In the genomic region with DNA sequence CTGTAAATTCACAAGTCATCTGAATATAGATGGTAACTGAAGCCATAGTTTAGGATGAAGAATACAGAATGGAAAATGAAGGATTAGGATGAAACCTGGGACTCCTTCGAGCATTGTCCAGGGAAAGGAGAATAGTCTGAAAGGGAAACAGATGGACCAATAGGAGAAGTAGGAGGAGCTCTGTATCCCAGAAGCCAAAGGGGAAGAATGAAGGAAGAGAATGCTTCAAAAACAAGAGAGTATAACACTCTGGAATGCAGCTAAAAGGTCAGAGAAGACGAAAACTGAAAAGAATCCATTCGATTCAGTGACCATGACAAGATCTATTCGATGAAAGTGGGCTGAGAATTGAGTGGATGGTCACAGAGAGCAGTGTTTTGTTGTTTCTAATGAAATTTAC, we compare ENCODE assay signal across 8 cellular contexts. TPM values are rescaled to one million over a fixed set of nuclear protein-coding genes. Genes with fewer than 3 reads are reported as not detected.
DNase-seq lines count a peak whose midpoint lies in the region; ATAC-seq, FAIRE-seq and TF ChIP-seq lines count a peak whose summit lies in the region.

No MANE protein-coding gene starts in this region.

- peak; percentile 52 for FAIRE-seq in A204.1 (lab: Jason Lieb, UNC)

- H3K79me2 ChIP-seq in fibroblast of lung (ENCODE audit: control insufficient read depth, insufficient read depth, low read length) = peaks cover 56% of the 10 kb centered on the region
- H3K79me2 ChIP-seq in osteoblast (ENCODE audit: insufficient read depth, low read length) = peaks cover 58% of the 10 kb centered on the region

- H3K4me2 ChIP-seq in fibroblast of lung (ENCODE audit: extremely low read depth, insufficient read depth, low read length) (peak overlapping the region; percentile 77), osteoblast (ENCODE audit: insufficient read depth, low read length) (peak overlapping the region; percentile 97)

- no peak overlapping the region for H2AFZ ChIP-seq in fibroblast of lung (ENCODE audit: low read length)
- peak overlapping the region; percentile 26 for H2AFZ ChIP-seq in osteoblast (ENCODE audit: low read length)

- no peak for TF ChIP-seq CTCF in GM13977 (IDR thresholded peaks at IDR 0.05; ENCODE audit: extremely low read depth, insufficient read depth, missing control alignments)
- TF ChIP-seq CTCF in fibroblast of lung (conservative IDR thresholded peaks at IDR 0.05 in 1 of 2, IDR thresholded peaks at IDR 0.05 in 1 of 2; ENCODE audit: low read depth in 1 of 2, low read length in 2 of 2) = no peak
- TF ChIP-seq CTCF in osteoblast (IDR thresholded peaks at IDR 0.05; ENCODE audit: extremely low read depth, low read depth, low read length) = no peak

- DNase-seq in GM13977 (ENCODE audit: low spot score) (peak; percentile 26), SW480 (ENCODE audit: low spot score) (peak; percentile 25), fibroblast of lung (ENCODE audit: low read depth in 2 of 2) (peak; percentile 65 to 68), osteoblast (ENCODE audit: insufficient read length, low spot score, missing footprints) (peak; percentile 91), GOT3 (lab: John Stamatoyannopoulos, UW) (no peak)
- no peak for DNase-seq in central memory CD4-positive, alpha-beta T cell

- H3K9me3 ChIP-seq in fibroblast of lung (ENCODE audit: control insufficient read depth, insufficient read depth, low read depth, low read length) (no peaks in the 10 kb centered on the region), osteoblast (ENCODE audit: low read depth, low read length) (no peaks in the 10 kb centered on the region)

- in situ Hi-C loops in GM13977 (cut with MboI; ENCODE audit: low pct_unique_long_range_greater_than_20kb, low sequenced_read_pairs, unreplicated experiment) = no loop called here

- H3K9ac ChIP-seq in fibroblast of lung (ENCODE audit: insufficient read depth, low read length) = peak overlapping the region; percentile 92

- H3K4me3 ChIP-seq in fibroblast of lung (replicated peaks in 1 of 4; ENCODE audit: control extremely low read depth in 1 of 4, insufficient read depth in 1 of 4, low read depth in 3 of 4, low read length in 4 of 4) = peak overlapping the region; percentile 72 to 96 (median 80)
- H3K4me3 ChIP-seq in osteoblast (ENCODE audit: insufficient read depth, low read length) = peak overlapping the region; percentile 96

- H3K4me1 ChIP-seq in fibroblast of lung (ENCODE audit: control insufficient read depth, extremely low read depth, insufficient read depth, low read length) (peaks cover 2% of the 10 kb centered on the region), osteoblast (ENCODE audit: insufficient read depth, low read length) (peaks cover 26% of the 10 kb centered on the region)

- no peak for ATAC-seq in HG03039 (IDR thresholded peaks at IDR 0.05; ENCODE audit: unreplicated experiment)

- peaks cover 4% of the 10 kb centered on the region for H3K36me3 ChIP-seq in fibroblast of lung (ENCODE audit: control insufficient read depth, insufficient read depth, low read length)
- H3K36me3 ChIP-seq in osteoblast (ENCODE audit: insufficient read depth, low read length) = peaks cover 5% of the 10 kb centered on the region

- no peaks in the 10 kb centered on the region for H3K27me3 ChIP-seq in fibroblast of lung (ENCODE audit: control insufficient read depth, insufficient read depth, low read length)
- H3K27me3 ChIP-seq in osteoblast (ENCODE audit: insufficient read depth, low read length) = no peaks in the 10 kb centered on the region

- peaks cover 4% of the 10 kb centered on the region for H4K20me1 ChIP-seq in fibroblast of lung (ENCODE audit: control insufficient read depth, extremely low read depth, insufficient read depth, low read length)
- peaks cover 10% of the 10 kb centered on the region for H4K20me1 ChIP-seq in osteoblast (ENCODE audit: insufficient read depth, low read length)

- H3K27ac ChIP-seq in fibroblast of lung (ENCODE audit: insufficient read depth, low read length) (peak overlapping the region; percentile 94), osteoblast (ENCODE audit: low read depth, low read length) (peak overlapping the region; percentile 91)

RNA-seq across cellular contexts. Expression of a gene that starts 1.0 kb away (rescaled TPM):
- total RNA-seq in fibroblast of lung (85.3 and 85.5 TPM in 2 replicates), osteoblast (77.2 and 98.8 TPM in 2 replicates)
- 58.5 and 69.2 TPM in 2 replicates for polyA plus RNA-seq in fibroblast of lung
- polyA plus RNA-seq in fibroblast of lung (2012) = 52.4 and 70.2 TPM in 2 replicates
- 2.1 and 3.3 TPM in 2 replicates for polyA minus RNA-seq in fibroblast of lung (ENCODE audit: low replicate concordance)

RNA-seq across cellular contexts. Expression of a gene that starts 21.9 kb away (rescaled TPM):
- total RNA-seq in fibroblast of lung = 18.2 and 23.0 TPM in 2 replicates
- 11.7 and 15.8 TPM in 2 replicates for polyA plus RNA-seq in fibroblast of lung
- polyA plus RNA-seq in fibroblast of lung (2012) = 16.4 and 18.5 TPM in 2 replicates
- 0.74 and 1.3 TPM in 2 replicates for polyA minus RNA-seq in fibroblast of lung (ENCODE audit: low replicate concordance)
- total RNA-seq in osteoblast = 15.9 and 17.4 TPM in 2 replicates

RNA-seq across cellular contexts. Expression of a gene that starts 46.6 kb away (rescaled TPM):
- total RNA-seq in fibroblast of lung = 61.1 and 109 TPM in 2 replicates
- polyA plus RNA-seq in fibroblast of lung = 261 and 301 TPM in 2 replicates
- polyA plus RNA-seq in fibroblast of lung (2012) = 173 and 190 TPM in 2 replicates
- polyA minus RNA-seq in fibroblast of lung (ENCODE audit: low replicate concordance) = 217 and 253 TPM in 2 replicates
- 153 and 220 TPM in 2 replicates for total RNA-seq in osteoblast

Comparison
In these comparisons a context has a peak if more than half of its experiments do, and no peak if none do; other contexts are left out.
1. DNase-seq: peak in GM13977 (single experiment), SW480 (single experiment), fibroblast of lung (2 of 2) and osteoblast (single experiment); none in GOT3 (single experiment) and central memory CD4-positive, alpha-beta T cell (single experiment).